In genomic region chrX:15299945-15300851, GRCh38 we compare ENCODE assay signal across 8 cellular contexts. TPM values are rescaled to one million over a fixed set of nuclear protein-coding genes. Genes with fewer than 3 reads are reported as not detected.
DNase-seq lines count a peak whose midpoint lies in the region; ATAC-seq, FAIRE-seq and TF ChIP-seq lines count a peak whose summit lies in the region.

No MANE protein-coding gene starts in this region.

- H3K4me3 Mint-ChIP-seq in type B pancreatic cell: peak overlapping the region; percentile 16

- no peaks in the 10 kb centered on the region for H3K9me3 Mint-ChIP-seq in type B pancreatic cell

- H3K4me1 Mint-ChIP-seq in type B pancreatic cell (ENCODE audit: unreplicated experiment): peaks cover 19% of the 10 kb centered on the region

- H3K36me3 Mint-ChIP-seq in type B pancreatic cell: no peaks in the 10 kb centered on the region

- peak overlapping the region; percentile 10 for H3K27ac Mint-ChIP-seq in type B pancreatic cell

- no peaks in the 10 kb centered on the region for H3K27me3 Mint-ChIP-seq in type B pancreatic cell

- ATAC-seq in HG02571 (IDR thresholded peaks at IDR 0.05; ENCODE audit: unreplicated experiment): no peak

- TF ChIP-seq CTCF in type B pancreatic cell (conservative IDR thresholded peaks at IDR 0.05): peak; percentile 80

- FAIRE-seq in GM18507 (lab: Jason Lieb, UNC): peak; percentile 75

- peak; percentile 25 for DNase-seq in AG08396 (ENCODE audit: low spot score)
- DNase-seq in GM18507 (ENCODE audit: extremely low spot score, insufficient read length, low read depth): no peak
- peak; percentile 32 for DNase-seq in SK-N-DZ (ENCODE audit: low spot score)
- DNase-seq in glomerular endothelial cell (ENCODE audit: extremely low read depth, low read depth, low spot score): peak; percentile 50
- no peak for DNase-seq in type B pancreatic cell (ENCODE audit: extremely low spot score, unreplicated experiment)
- DNase-seq in NCI-H2081 treated with DMSO at 0.1 percent for 48 hours (lab: John Stamatoyannopoulos, UW): no peak
- no peak for DNase-seq in epidermal melanocyte (ENCODE audit: insufficient read length, low spot score)

RNA-seq across cellular contexts. Expression of gene ASB11, which starts 15.2 kb away (rescaled TPM):
- not detected in 2 replicates for polyA plus RNA-seq in SK-N-DZ (2014; cell fraction: cytosol; rRNA removed)
- not detected in 2 replicates for polyA plus RNA-seq in SK-N-DZ (2014; cell fraction: nucleus; rRNA removed)
- total RNA-seq in glomerular endothelial cell: not detected in 2 replicates
- total RNA-seq in type B pancreatic cell (ENCODE audit: low replicate concordance): 0.14 TPM in 1 of 2 replicates, not detected in the other

RNA-seq across cellular contexts. Expression of gene ASB9, which starts 30.3 kb away (rescaled TPM):
- 0.45 and 0.92 TPM in 2 replicates for polyA plus RNA-seq in SK-N-DZ (2014; cell fraction: cytosol; rRNA removed)
- polyA plus RNA-seq in SK-N-DZ (2014; cell fraction: nucleus; rRNA removed): 0.64 and 5.2 TPM in 2 replicates
- total RNA-seq in glomerular endothelial cell (10.6 and 17.0 TPM in 2 replicates), type B pancreatic cell (ENCODE audit: low replicate concordance) (1.4 and 2.0 TPM in 2 replicates)

RNA-seq across cellular contexts. Expression of gene PIGA, which starts 35.1 kb away (rescaled TPM):
- 13.3 and 15.2 TPM in 2 replicates for polyA plus RNA-seq in SK-N-DZ (2014; cell fraction: cytosol; rRNA removed)
- 18.8 and 25.0 TPM in 2 replicates for polyA plus RNA-seq in SK-N-DZ (2014; cell fraction: nucleus; rRNA removed)
- total RNA-seq in glomerular endothelial cell (4.4 and 6.1 TPM in 2 replicates), type B pancreatic cell (ENCODE audit: low replicate concordance) (17.2 and 34.6 TPM in 2 replicates)

Comparison
In these comparisons a context has a peak if more than half of its experiments do, and no peak if none do; other contexts are left out.
1. DNase-seq: peak in AG08396 (single experiment), SK-N-DZ (single experiment) and glomerular endothelial cell (single experiment); none in GM18507 (single experiment), type B pancreatic cell (single experiment), NCI-H2081 treated with DMSO at 0.1 percent for 48 hours (single experiment) and epidermal melanocyte (single experiment).